In genomic region chr5:88602584-88602983, GRCh38 we compare ENCODE assay signal across 11 cellular contexts.
DNase-seq lines count a peak whose midpoint lies in the region; ATAC-seq and TF ChIP-seq lines count a peak whose summit lies in the region.
"Had no signal": no experiment of that assay in that cellular context is flagged by ENCODE, and none has a peak within 500 bp of the region (broad histone marks: within the 10 kb centered on the region; RNA-seq: fewer than 3 reads in every experiment).

No MANE protein-coding gene starts in this region.

- no peak for TF ChIP-seq POLR2A in spleen (IDR thresholded peaks at IDR 0.05)

- H3K9me3 ChIP-seq in colonic mucosa (no peaks in the 10 kb centered on the region), spleen (peaks cover 0 to 15% (median 9%) of the 10 kb centered on the region in 8 donors)

- H3K27me3 Mint-ChIP-seq in activated T-cell treated with anti-CD3 and anti-CD28 coated beads, Interleukin-2, amount 50 U/mL, for 4 hours (ENCODE audit: low read depth): peaks cover 4% of the 10 kb centered on the region

- no peaks in the 10 kb centered on the region for H3K27me3 ChIP-seq in colonic mucosa
- no peaks in the 10 kb centered on the region for H3K27me3 ChIP-seq in spleen (replicated peaks in 1 of 7)

- peak; percentile 35 to 41 for DNase-seq in activated T-cell treated with anti-CD3 and anti-CD28 coated beads, Interleukin-2, amount 50 U/mL, for 48 hours
- DNase-seq in activated T-cell treated with anti-CD3 and anti-CD28 coated beads, Interleukin-2, amount 50 U/mL, for 4 hours: no peak
- DNase-seq in NCI-H2029 treated with DMSO at 0.1 percent for 48 hours (lab: John Stamatoyannopoulos, UW) (peak; percentile 1), colonic mucosa (peak; percentile 27), spleen (no peak)
- peak; percentile 64 for DNase-seq in stimulated activated CD8-positive, alpha-beta memory T cell treated with anti-CD3 and anti-CD28 coated beads, Interleukin-4, amount 100 ng/mL, for 48 hours
- DNase-seq: DMS79 treated with DMSO at 0.1 percent for 48 hours, naive B cell had no signal

- no peak overlapping the region for H3K4me3 Mint-ChIP-seq in activated T-cell treated with anti-CD3 and anti-CD28 coated beads, Interleukin-2, amount 50 U/mL, for 4 hours
- H3K4me3 Mint-ChIP-seq: naive B cell had no signal

- H3K4me1 ChIP-seq in colonic mucosa: no peaks in the 10 kb centered on the region
- no peaks in the 10 kb centered on the region for H3K4me1 ChIP-seq in spleen
- H3K4me1 ChIP-seq: esophagus muscularis mucosa had no signal

- TF ChIP-seq CTCF in colonic mucosa (IDR thresholded peaks at IDR 0.05): peak; percentile 35
- peak in 1 of 11 experiments; percentile 22 for TF ChIP-seq CTCF in spleen (IDR thresholded peaks at IDR 0.05 in 8 of 11, conservative IDR thresholded peaks at IDR 0.05 in 3 of 11)

- H3K27ac ChIP-seq in colonic mucosa (no peak overlapping the region), spleen (no peak overlapping the region)
- H3K27ac ChIP-seq: esophagus muscularis mucosa had no signal

- H3K36me3 ChIP-seq in colonic mucosa (no peaks in the 10 kb centered on the region), spleen (no peaks in the 10 kb centered on the region)
- H3K36me3 ChIP-seq: esophagus muscularis mucosa had no signal

- H3K9ac ChIP-seq in colonic mucosa (ENCODE audit: low read depth in 2 of 2, low read length in 2 of 2): no peak overlapping the region

- peaks cover 4% of the 10 kb centered on the region for H3K9me3 Mint-ChIP-seq in activated T-cell treated with anti-CD3 and anti-CD28 coated beads, Interleukin-2, amount 50 U/mL, for 4 hours

- intact Hi-C loops in colonic mucosa (cut with DNase I): no loop called here
- intact Hi-C loops in spleen (cut with DNase I; ENCODE audit: low total_unique reads): no loop called here

- no peaks in the 10 kb centered on the region for H3K36me3 Mint-ChIP-seq in activated T-cell treated with anti-CD3 and anti-CD28 coated beads, Interleukin-2, amount 50 U/mL, for 4 hours (ENCODE audit: insufficient read depth)

- WGBS in spleen, 5 donors: 84 to 94% (median 90%) methylated on average over 22 of the region's 22 CpGs

- no peak overlapping the region for H3K4me3 ChIP-seq in colonic mucosa
- no peak overlapping the region for H3K4me3 ChIP-seq in spleen
- H3K4me3 ChIP-seq: esophagus muscularis mucosa had no signal

- ATAC-seq in activated T-cell treated with anti-CD3 and anti-CD28 coated beads, Interleukin-2, amount 50 U/mL, for 4 hours: no peak
- ATAC-seq in GM18517 (IDR thresholded peaks at IDR 0.05; ENCODE audit: unreplicated experiment) (no peak), HG02852 (IDR thresholded peaks at IDR 0.05; ENCODE audit: unreplicated experiment) (no peak)

- H3K4me1 Mint-ChIP-seq in activated T-cell treated with anti-CD3 and anti-CD28 coated beads, Interleukin-2, amount 50 U/mL, for 4 hours (ENCODE audit: low read depth): no peaks in the 10 kb centered on the region
- H3K4me1 Mint-ChIP-seq: naive B cell had no signal

Comparison
In these comparisons a context has a peak if more than half of its experiments do, and no peak if none do; other contexts are left out.
1. DNase-seq: peak in activated T-cell treated with anti-CD3 and anti-CD28 coated beads, Interleukin-2, amount 50 U/mL, for 48 hours (2 of 2), NCI-H2029 treated with DMSO at 0.1 percent for 48 hours (single experiment), colonic mucosa (single experiment) and stimulated activated CD8-positive, alpha-beta memory T cell treated with anti-CD3 and anti-CD28 coated beads, Interleukin-4, amount 100 ng/mL, for 48 hours (single experiment); none in activated T-cell treated with anti-CD3 and anti-CD28 coated beads, Interleukin-2, amount 50 U/mL, for 4 hours (single experiment) and spleen (single experiment).